24 cellular contexts compared by ENCODE assay signal in genomic region chr12:133236144-133236543, GRCh38. TPM values are rescaled to one million over a fixed set of nuclear protein-coding genes. Genes with fewer than 3 reads are reported as not detected.
DNase-seq lines count a peak whose midpoint lies in the region; ATAC-seq and TF ChIP-seq lines count a peak whose summit lies in the region.
"Had no signal": no experiment of that assay in that cellular context is flagged by ENCODE, and none has a peak within 500 bp of the region (broad histone marks: within the 10 kb centered on the region; RNA-seq: fewer than 3 reads in every experiment).

No MANE protein-coding gene starts in this region.

- TF ChIP-seq CTCF in GM13977 (IDR thresholded peaks at IDR 0.05; ENCODE audit: extremely low read depth, insufficient read depth, missing control alignments), result no peak
- no peak for TF ChIP-seq CTCF in hepatocyte (IDR thresholded peaks at IDR 0.05; ENCODE audit: poor library complexity)
- no peak for TF ChIP-seq CTCF in ovary (IDR thresholded peaks at IDR 0.05)

- WGBS in hepatocyte (ENCODE audit: low lambda C conversion rate, missing lambda C conversion rate), result over 99% methylated on average over 23 of the region's 44 CpGs
- 32 to 58% (median 55%) methylated on average over 20 to 44 of the region's 44 CpGs for WGBS in ovary, 3 donors

- DNase-seq in GM13977 (ENCODE audit: low spot score), result peak; percentile 5
- peak; percentile 2 for DNase-seq in hepatocyte (ENCODE audit: low spot score)
- peak; percentile 74 for DNase-seq in posterior vena cava (ENCODE audit: low spot score)
- no peak for DNase-seq in NCI-H1930 (lab: John Stamatoyannopoulos, UW)
- no peak for DNase-seq in ovary
- DNase-seq: AML-193; BE2C; CD4-positive, alpha-beta T cell; CD8-positive, alpha-beta memory T cell; DMS 273 treated with DMSO at 0.1 percent for 48 hours; DMS79; EL; GDM1; GM23248; HFFc6 had no signal

- H3K27me3 ChIP-seq in hepatocyte (no peaks in the 10 kb centered on the region), ovary (no peaks in the 10 kb centered on the region)
- H3K27me3 ChIP-seq: BE2C; BLaER1 treated with 17β-estradiol and CSF1 and Interleukin-3, amounts not matched to agents 10 nM and 100 nM had no signal

- H3K4me2 ChIP-seq in hepatocyte, result no peak overlapping the region
- H3K4me2 ChIP-seq: BLaER1 treated with 17β-estradiol and CSF1 and Interleukin-3, amounts not matched to agents 10 nM and 100 nM had no signal

- no peak for ATAC-seq in HG02642 (IDR thresholded peaks at IDR 0.05; ENCODE audit: poor library complexity, unreplicated experiment)
- no peak for ATAC-seq in HG03095 (IDR thresholded peaks at IDR 0.05; ENCODE audit: unreplicated experiment)
- ATAC-seq: GM12878 had no signal

- no peaks in the 10 kb centered on the region for H3K79me2 ChIP-seq in hepatocyte

- no peak overlapping the region for H2AFZ ChIP-seq in hepatocyte
- H2AFZ ChIP-seq: GM23248 had no signal

- H3K4me1 ChIP-seq in hepatocyte (ENCODE audit: insufficient read depth) (no peaks in the 10 kb centered on the region), ovary (ENCODE audit: insufficient read depth) (no peaks in the 10 kb centered on the region)
- H3K4me1 ChIP-seq: BE2C; BLaER1 treated with 17β-estradiol and CSF1 and Interleukin-3, amounts not matched to agents 10 nM and 100 nM; HAP-1 had no signal

- no peaks in the 10 kb centered on the region for H3K9me3 ChIP-seq in hepatocyte (ENCODE audit: low read depth)
- H3K9me3 ChIP-seq in ovary, result no peaks in the 10 kb centered on the region
- H3K9me3 ChIP-seq: BE2C, HAP-1 had no signal

- TF ChIP-seq EP300 in ovary (IDR thresholded peaks at IDR 0.05), result no peak

- intact Hi-C loops in posterior vena cava (cut with DNase I), result no loop called here
- intact Hi-C loops in ovary (cut with DNase I), result no loop called here

- no peaks in the 10 kb centered on the region for H3K36me3 ChIP-seq in hepatocyte (replicated peaks; ENCODE audit: insufficient read depth, low read depth)
- no peaks in the 10 kb centered on the region for H3K36me3 ChIP-seq in ovary
- H3K36me3 ChIP-seq: BE2C; BLaER1 treated with 17β-estradiol and CSF1 and Interleukin-3, amounts not matched to agents 10 nM and 100 nM; HAP-1 had no signal

- H3K9me2 ChIP-seq in hepatocyte (replicated peaks; ENCODE audit: insufficient read depth), result no peaks in the 10 kb centered on the region

- H3K27ac ChIP-seq in hepatocyte (no peak overlapping the region), ovary (no peak overlapping the region)
- H3K27ac ChIP-seq: BLaER1 treated with 17β-estradiol and CSF1 and Interleukin-3, amounts not matched to agents 10 nM and 100 nM; GM23248 had no signal

- no peak for TF ChIP-seq POLR2A in ovary (IDR thresholded peaks at IDR 0.05)

- no peaks in the 10 kb centered on the region for H4K20me1 ChIP-seq in hepatocyte (ENCODE audit: insufficient read depth, poor library complexity, severe bottlenecking)
- H4K20me1 ChIP-seq: BLaER1 treated with 17β-estradiol and CSF1 and Interleukin-3, amounts not matched to agents 10 nM and 100 nM had no signal

- no peak overlapping the region for H3K4me3 ChIP-seq in hepatocyte
- H3K4me3 ChIP-seq in ovary, result no peak overlapping the region
- H3K4me3 ChIP-seq: BLaER1 treated with 17β-estradiol and CSF1 and Interleukin-3, amounts not matched to agents 10 nM and 100 nM; GM12878; GM23248; HAP-1 had no signal

- in situ Hi-C loops in GM13977 (cut with MboI; ENCODE audit: low pct_unique_long_range_greater_than_20kb, low sequenced_read_pairs, unreplicated experiment), result no loop called here

RNA-seq across cellular contexts. Expression of gene ANHX, which starts 0.5 kb away (rescaled TPM):
- total RNA-seq in hepatocyte (not detected in 2 replicates), posterior vena cava (not detected), ovary (not detected)
- polyA plus RNA-seq in hepatocyte (not detected in 2 replicates), ovary (not detected)
- total RNA-seq: A172; A673; CD4-positive, alpha-beta T cell; CD8-positive, alpha-beta memory T cell; GM12878; GM23248; H4; HFFc6 had no signal
- polyA plus RNA-seq: CD14-positive monocyte; CD8-positive, alpha-beta memory T cell; GM12878; GM23248 had no signal

RNA-seq across cellular contexts. Expression of gene ZNF268, which starts 54.8 kb away (rescaled TPM):
- total RNA-seq in hepatocyte (23.1 and 34.6 TPM in 2 replicates), posterior vena cava (10 to 100 TPM; 19.0 to 20.4 TPM), ovary (10 to 100 TPM; 16.0 to 35.5 (median 24.8) TPM)
- polyA plus RNA-seq in hepatocyte (10.9 and 12.9 TPM in 2 replicates), ovary (10 to 100 TPM in 1 of 2 donors, 1 to 10 TPM in 1; 6.3 to 10.7 TPM)

Comparison
In these comparisons a context has a peak if more than half of its experiments do, and no peak if none do; other contexts are left out.
1. DNase-seq: peak in GM13977 (single experiment), hepatocyte (single experiment) and posterior vena cava (single experiment); none in NCI-H1930 (0 of 2) and ovary (0 of 5).